1 cellular context compared by ENCODE assay signal in the genomic region with DNA sequence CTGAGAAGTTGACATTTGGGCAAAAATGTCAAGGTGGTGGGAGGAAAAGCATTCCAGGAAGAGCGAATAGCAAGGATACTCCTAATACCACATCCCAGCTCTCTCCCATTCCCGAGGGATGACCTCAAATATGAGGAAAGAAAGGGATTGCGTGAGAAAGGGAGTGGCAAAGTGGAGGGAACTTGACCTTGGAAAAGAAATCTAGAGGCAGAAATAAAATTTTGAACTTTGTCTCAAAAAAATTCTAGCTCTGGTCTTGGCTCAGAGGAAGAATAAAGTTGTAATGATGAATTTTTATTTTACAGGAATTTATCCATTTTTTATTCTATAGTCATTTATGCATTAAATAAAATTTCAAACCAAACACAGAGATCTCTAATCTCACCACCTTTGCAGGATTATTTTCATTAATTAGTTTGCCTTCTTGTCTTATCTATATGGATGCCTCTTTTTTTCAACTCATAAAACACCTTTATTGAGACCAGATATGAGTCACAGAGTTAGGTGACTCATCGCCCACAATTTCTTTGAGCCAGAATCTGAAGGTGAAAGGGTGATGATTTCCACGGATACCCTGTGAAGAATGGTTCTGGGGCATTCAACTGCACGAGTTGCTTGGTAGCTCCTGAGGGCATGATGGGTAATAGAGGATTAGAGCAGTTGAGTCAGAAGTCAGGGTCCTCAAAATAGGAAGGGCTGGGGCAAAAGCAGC.
TF ChIP-seq lines count a peak whose summit lies in the region.

No MANE protein-coding gene starts in this region.

TF ChIP-seq in HEK293, 187 proteins besides CTCF, POLR2A, EP300 and RAD21 (continued from another document):
- TF ChIP-seq, protein P1, sequence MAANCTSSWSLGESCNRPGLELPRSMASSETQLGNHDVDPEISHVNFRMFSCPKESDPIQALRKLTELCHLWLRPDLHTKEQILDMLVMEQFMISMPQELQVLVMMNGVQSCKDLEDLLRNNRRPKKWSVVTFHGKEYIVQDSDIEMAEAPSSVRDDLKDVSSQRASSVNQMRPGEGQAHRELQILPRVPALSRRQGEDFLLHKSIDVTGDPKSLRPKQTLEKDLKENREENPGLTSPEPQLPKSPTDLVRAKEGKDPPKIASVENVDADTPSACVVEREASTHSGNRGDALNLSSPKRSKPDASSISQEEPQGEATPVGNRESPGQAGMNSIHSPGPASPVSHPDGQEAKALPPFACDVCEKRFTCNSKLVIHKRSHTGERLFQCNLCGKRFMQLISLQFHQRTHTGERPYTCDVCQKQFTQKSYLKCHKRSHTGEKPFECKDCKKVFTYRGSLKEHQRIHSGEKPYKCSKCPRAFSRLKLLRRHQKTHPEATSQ (tag by site-specific recombination; IDR thresholded peaks at IDR 0.05) = no peak
- no peak for TF ChIP-seq ZNF132 (tag by site-specific recombination; IDR thresholded peaks at IDR 0.05; ENCODE audit: borderline replicate concordance)
- TF ChIP-seq ZNF624 (tag by site-specific recombination; IDR thresholded peaks at IDR 0.05) = no peak
- TF ChIP-seq ZNF221 (tag by site-specific recombination; IDR thresholded peaks at IDR 0.05; ENCODE audit: borderline replicate concordance) = no peak
- TF ChIP-seq ZNF416 (tag by site-specific recombination; IDR thresholded peaks at IDR 0.05) = no peak
- TF ChIP-seq ZNF514 (tag by site-specific recombination; IDR thresholded peaks at IDR 0.05) = no peak
- peak; percentile 25; the same call in 1 of the 2 replicates for TF ChIP-seq ZFP69B (tag by site-specific recombination; IDR thresholded peaks at IDR 0.05)
- TF ChIP-seq, protein P2, sequence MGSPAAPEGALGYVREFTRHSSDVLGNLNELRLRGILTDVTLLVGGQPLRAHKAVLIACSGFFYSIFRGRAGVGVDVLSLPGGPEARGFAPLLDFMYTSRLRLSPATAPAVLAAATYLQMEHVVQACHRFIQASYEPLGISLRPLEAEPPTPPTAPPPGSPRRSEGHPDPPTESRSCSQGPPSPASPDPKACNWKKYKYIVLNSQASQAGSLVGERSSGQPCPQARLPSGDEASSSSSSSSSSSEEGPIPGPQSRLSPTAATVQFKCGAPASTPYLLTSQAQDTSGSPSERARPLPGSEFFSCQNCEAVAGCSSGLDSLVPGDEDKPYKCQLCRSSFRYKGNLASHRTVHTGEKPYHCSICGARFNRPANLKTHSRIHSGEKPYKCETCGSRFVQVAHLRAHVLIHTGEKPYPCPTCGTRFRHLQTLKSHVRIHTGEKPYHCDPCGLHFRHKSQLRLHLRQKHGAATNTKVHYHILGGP (tag by site-specific recombination; IDR thresholded peaks at IDR 0.05) = 0 out of 2 replicates have a peak, but pooled peaks have one; percentile 10
- peak; percentile 82; the same call in 1 of the 2 replicates for TF ChIP-seq ZNF184 (tag by site-specific recombination; IDR thresholded peaks at IDR 0.05)
- no peak for TF ChIP-seq TRIM28 (IDR thresholded peaks at IDR 0.05; ENCODE audit: borderline replicate concordance, low read length)
- peak; percentile 86 for TF ChIP-seq FEZF1 (tag by site-specific recombination; IDR thresholded peaks at IDR 0.05)
- peak; percentile 93 for TF ChIP-seq ZNF366 (tag by site-specific recombination; conservative IDR thresholded peaks at IDR 0.05)
- no peak for TF ChIP-seq ZNF174 (tag by site-specific recombination; IDR thresholded peaks at IDR 0.05)
- no peak for TF ChIP-seq ZNF19 (tag by site-specific recombination; IDR thresholded peaks at IDR 0.05; ENCODE audit: low read depth)
- no peak for TF ChIP-seq KLF9 (tag by site-specific recombination; IDR thresholded peaks at IDR 0.05; ENCODE audit: low read depth)
- TF ChIP-seq ZNF350 (tag by site-specific recombination; IDR thresholded peaks at IDR 0.05) = no peak
- TF ChIP-seq, protein P3, sequence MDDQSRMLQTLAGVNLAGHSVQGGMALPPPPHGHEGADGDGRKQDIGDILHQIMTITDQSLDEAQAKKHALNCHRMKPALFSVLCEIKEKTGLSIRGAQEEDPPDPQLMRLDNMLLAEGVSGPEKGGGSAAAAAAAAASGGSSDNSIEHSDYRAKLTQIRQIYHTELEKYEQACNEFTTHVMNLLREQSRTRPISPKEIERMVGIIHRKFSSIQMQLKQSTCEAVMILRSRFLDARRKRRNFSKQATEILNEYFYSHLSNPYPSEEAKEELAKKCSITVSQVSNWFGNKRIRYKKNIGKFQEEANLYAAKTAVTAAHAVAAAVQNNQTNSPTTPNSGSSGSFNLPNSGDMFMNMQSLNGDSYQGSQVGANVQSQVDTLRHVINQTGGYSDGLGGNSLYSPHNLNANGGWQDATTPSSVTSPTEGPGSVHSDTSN (CRISPR knock-in tag; IDR thresholded peaks at IDR 0.05) = no peak
- TF ChIP-seq MEIS1 (CRISPR knock-in tag; IDR thresholded peaks at IDR 0.05; ENCODE audit: borderline replicate concordance) = no peak
- no peak for TF ChIP-seq ZNF837 (tag by site-specific recombination; IDR thresholded peaks at IDR 0.05)
- TF ChIP-seq, protein P4, sequence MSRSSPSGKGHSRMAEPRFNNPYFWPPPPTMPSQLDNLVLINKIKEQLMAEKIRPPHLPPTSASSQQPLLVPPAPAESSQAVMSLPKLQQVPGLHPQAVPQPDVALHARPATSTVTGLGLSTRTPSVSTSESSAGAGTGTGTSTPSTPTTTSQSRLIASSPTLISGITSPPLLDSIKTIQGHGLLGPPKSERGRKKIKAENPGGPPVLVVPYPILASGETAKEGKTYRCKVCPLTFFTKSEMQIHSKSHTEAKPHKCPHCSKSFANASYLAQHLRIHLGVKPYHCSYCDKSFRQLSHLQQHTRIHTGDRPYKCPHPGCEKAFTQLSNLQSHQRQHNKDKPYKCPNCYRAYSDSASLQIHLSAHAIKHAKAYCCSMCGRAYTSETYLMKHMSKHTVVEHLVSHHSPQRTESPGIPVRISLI (tag by site-specific recombination; IDR thresholded peaks at IDR 0.05) = peak; percentile 96
- TF ChIP-seq ZNF248 (tag by site-specific recombination; IDR thresholded peaks at IDR 0.05) = no peak
- TF ChIP-seq, protein P5, sequence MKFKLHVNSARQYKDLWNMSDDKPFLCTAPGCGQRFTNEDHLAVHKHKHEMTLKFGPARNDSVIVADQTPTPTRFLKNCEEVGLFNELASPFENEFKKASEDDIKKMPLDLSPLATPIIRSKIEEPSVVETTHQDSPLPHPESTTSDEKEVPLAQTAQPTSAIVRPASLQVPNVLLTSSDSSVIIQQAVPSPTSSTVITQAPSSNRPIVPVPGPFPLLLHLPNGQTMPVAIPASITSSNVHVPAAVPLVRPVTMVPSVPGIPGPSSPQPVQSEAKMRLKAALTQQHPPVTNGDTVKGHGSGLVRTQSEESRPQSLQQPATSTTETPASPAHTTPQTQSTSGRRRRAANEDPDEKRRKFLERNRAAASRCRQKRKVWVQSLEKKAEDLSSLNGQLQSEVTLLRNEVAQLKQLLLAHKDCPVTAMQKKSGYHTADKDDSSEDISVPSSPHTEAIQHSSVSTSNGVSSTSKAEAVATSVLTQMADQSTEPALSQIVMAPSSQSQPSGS (tag by site-specific recombination; IDR thresholded peaks at IDR 0.05; ENCODE audit: low read depth) = no peak
- TF ChIP-seq, protein P6, sequence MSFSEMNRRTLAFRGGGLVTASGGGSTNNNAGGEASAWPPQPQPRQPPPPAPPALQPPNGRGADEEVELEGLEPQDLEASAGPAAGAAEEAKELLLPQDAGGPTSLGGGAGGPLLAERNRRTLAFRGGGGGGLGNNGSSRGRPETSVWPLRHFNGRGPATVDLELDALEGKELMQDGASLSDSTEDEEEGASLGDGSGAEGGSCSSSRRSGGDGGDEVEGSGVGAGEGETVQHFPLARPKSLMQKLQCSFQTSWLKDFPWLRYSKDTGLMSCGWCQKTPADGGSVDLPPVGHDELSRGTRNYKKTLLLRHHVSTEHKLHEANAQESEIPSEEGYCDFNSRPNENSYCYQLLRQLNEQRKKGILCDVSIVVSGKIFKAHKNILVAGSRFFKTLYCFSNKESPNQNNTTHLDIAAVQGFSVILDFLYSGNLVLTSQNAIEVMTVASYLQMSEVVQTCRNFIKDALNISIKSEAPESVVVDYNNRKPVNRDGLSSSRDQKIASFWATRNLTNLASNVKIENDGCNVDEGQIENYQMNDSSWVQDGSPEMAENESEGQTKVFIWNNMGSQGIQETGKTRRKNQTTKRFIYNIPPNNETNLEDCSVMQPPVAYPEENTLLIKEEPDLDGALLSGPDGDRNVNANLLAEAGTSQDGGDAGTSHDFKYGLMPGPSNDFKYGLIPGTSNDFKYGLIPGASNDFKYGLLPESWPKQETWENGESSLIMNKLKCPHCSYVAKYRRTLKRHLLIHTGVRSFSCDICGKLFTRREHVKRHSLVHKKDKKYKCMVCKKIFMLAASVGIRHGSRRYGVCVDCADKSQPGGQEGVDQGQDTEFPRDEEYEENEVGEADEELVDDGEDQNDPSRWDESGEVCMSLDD (tag by site-specific recombination; IDR thresholded peaks at IDR 0.05) = no peak
- TF ChIP-seq ZNF302 (tag by site-specific recombination; IDR thresholded peaks at IDR 0.05; ENCODE audit: low read depth) = no peak
- TF ChIP-seq, protein P7, sequence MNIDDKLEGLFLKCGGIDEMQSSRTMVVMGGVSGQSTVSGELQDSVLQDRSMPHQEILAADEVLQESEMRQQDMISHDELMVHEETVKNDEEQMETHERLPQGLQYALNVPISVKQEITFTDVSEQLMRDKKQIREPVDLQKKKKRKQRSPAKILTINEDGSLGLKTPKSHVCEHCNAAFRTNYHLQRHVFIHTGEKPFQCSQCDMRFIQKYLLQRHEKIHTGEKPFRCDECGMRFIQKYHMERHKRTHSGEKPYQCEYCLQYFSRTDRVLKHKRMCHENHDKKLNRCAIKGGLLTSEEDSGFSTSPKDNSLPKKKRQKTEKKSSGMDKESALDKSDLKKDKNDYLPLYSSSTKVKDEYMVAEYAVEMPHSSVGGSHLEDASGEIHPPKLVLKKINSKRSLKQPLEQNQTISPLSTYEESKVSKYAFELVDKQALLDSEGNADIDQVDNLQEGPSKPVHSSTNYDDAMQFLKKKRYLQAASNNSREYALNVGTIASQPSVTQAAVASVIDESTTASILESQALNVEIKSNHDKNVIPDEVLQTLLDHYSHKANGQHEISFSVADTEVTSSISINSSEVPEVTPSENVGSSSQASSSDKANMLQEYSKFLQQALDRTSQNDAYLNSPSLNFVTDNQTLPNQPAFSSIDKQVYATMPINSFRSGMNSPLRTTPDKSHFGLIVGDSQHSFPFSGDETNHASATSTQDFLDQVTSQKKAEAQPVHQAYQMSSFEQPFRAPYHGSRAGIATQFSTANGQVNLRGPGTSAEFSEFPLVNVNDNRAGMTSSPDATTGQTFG (tag by site-specific recombination; IDR thresholded peaks at IDR 0.05; ENCODE audit: borderline replicate concordance) = no peak
- TF ChIP-seq, protein P8, sequence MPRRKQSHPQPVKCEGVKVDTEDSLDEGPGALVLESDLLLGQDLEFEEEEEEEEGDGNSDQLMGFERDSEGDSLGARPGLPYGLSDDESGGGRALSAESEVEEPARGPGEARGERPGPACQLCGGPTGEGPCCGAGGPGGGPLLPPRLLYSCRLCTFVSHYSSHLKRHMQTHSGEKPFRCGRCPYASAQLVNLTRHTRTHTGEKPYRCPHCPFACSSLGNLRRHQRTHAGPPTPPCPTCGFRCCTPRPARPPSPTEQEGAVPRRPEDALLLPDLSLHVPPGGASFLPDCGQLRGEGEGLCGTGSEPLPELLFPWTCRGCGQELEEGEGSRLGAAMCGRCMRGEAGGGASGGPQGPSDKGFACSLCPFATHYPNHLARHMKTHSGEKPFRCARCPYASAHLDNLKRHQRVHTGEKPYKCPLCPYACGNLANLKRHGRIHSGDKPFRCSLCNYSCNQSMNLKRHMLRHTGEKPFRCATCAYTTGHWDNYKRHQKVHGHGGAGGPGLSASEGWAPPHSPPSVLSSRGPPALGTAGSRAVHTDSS (tag by site-specific recombination; IDR thresholded peaks at IDR 0.05) = no peak
- TF ChIP-seq ZBTB48 (tag by site-specific recombination; IDR thresholded peaks at IDR 0.05) = no peak
TF ChIP-seq in HEK293: peak in this region for 36.
